ENCODE assay signal across 1 cellular context in the genomic region with DNA sequence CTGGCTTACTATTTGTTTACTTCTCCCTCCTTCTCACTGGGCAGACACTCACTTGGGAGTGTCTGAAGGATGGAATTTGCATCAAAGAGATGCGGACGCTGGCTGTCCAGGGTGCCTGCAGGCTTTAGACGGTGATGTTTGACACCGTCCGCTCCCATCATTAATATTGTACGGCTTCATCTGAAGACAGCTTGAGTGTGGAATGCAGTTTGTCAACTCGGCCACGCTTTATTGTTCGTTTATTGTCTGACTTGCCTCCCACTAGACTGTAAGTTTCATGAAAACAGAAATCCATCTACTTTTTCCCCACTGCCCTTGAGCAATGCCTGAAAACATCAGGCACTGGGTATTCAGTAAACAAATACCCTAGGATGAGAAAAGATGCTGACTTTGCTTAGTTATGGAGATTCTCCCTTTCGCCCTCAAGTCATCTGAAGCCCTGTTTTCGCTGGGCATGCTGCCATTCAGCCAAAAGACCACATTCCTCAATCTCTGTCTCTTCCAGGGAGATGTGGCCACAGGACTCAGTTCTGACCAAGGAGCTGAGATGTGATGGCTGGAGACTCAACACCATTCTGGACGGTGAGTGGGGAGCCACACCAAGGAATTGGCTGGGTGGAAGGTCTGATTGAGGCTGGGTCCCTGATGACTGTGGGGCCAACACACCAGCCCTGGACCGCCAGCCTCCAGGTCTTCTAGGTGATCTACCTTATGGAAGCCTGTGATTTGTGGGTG.
TF ChIP-seq lines count a peak whose summit lies in the region.

No MANE protein-coding gene starts in this region.

TF ChIP-seq in HepG2, 621 proteins besides CTCF, POLR2A, EP300 and RAD21 (continued from another document and continues in another):
- TF ChIP-seq, protein P1, sequence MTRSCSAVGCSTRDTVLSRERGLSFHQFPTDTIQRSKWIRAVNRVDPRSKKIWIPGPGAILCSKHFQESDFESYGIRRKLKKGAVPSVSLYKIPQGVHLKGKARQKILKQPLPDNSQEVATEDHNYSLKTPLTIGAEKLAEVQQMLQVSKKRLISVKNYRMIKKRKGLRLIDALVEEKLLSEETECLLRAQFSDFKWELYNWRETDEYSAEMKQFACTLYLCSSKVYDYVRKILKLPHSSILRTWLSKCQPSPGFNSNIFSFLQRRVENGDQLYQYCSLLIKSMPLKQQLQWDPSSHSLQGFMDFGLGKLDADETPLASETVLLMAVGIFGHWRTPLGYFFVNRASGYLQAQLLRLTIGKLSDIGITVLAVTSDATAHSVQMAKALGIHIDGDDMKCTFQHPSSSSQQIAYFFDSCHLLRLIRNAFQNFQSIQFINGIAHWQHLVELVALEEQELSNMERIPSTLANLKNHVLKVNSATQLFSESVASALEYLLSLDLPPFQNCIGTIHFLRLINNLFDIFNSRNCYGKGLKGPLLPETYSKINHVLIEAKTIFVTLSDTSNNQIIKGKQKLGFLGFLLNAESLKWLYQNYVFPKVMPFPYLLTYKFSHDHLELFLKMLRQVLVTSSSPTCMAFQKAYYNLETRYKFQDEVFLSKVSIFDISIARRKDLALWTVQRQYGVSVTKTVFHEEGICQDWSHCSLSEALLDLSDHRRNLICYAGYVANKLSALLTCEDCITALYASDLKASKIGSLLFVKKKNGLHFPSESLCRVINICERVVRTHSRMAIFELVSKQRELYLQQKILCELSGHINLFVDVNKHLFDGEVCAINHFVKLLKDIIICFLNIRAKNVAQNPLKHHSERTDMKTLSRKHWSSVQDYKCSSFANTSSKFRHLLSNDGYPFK (CRISPR knock-in tag; IDR thresholded peaks at IDR 0.05; ENCODE audit: borderline replicate concordance) = no peak
- no peak for TF ChIP-seq ZMAT3 (CRISPR knock-in tag; conservative IDR thresholded peaks at IDR 0.05)
- TF ChIP-seq, protein P2, sequence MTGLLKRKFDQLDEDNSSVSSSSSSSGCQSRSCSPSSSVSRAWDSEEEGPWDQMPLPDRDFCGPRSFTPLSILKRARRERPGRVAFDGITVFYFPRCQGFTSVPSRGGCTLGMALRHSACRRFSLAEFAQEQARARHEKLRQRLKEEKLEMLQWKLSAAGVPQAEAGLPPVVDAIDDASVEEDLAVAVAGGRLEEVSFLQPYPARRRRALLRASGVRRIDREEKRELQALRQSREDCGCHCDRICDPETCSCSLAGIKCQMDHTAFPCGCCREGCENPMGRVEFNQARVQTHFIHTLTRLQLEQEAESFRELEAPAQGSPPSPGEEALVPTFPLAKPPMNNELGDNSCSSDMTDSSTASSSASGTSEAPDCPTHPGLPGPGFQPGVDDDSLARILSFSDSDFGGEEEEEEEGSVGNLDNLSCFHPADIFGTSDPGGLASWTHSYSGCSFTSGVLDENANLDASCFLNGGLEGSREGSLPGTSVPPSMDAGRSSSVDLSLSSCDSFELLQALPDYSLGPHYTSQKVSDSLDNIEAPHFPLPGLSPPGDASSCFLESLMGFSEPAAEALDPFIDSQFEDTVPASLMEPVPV (CRISPR knock-in tag; IDR thresholded peaks at IDR 0.05) = no peak
- no peak for TF ChIP-seq ZNF678 (CRISPR knock-in tag; IDR thresholded peaks at IDR 0.05)
- TF ChIP-seq ZNF354B (CRISPR knock-in tag; IDR thresholded peaks at IDR 0.05) = no peak
- no peak for TF ChIP-seq TOE1 (CRISPR knock-in tag; IDR thresholded peaks at IDR 0.05)
- no peak for TF ChIP-seq U2AF1 (optimal IDR thresholded peaks at IDR 0.05; ENCODE audit: low read depth, low read length)
- no peak for TF ChIP-seq ZKSCAN1 (IDR thresholded peaks at IDR 0.05; ENCODE audit: low read length)
- TF ChIP-seq, protein P3, sequence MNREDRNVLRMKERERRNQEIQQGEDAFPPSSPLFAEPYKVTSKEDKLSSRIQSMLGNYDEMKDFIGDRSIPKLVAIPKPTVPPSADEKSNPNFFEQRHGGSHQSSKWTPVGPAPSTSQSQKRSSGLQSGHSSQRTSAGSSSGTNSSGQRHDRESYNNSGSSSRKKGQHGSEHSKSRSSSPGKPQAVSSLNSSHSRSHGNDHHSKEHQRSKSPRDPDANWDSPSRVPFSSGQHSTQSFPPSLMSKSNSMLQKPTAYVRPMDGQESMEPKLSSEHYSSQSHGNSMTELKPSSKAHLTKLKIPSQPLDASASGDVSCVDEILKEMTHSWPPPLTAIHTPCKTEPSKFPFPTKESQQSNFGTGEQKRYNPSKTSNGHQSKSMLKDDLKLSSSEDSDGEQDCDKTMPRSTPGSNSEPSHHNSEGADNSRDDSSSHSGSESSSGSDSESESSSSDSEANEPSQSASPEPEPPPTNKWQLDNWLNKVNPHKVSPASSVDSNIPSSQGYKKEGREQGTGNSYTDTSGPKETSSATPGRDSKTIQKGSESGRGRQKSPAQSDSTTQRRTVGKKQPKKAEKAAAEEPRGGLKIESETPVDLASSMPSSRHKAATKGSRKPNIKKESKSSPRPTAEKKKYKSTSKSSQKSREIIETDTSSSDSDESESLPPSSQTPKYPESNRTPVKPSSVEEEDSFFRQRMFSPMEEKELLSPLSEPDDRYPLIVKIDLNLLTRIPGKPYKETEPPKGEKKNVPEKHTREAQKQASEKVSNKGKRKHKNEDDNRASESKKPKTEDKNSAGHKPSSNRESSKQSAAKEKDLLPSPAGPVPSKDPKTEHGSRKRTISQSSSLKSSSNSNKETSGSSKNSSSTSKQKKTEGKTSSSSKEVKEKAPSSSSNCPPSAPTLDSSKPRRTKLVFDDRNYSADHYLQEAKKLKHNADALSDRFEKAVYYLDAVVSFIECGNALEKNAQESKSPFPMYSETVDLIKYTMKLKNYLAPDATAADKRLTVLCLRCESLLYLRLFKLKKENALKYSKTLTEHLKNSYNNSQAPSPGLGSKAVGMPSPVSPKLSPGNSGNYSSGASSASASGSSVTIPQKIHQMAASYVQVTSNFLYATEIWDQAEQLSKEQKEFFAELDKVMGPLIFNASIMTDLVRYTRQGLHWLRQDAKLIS (CRISPR knock-in tag; IDR thresholded peaks at IDR 0.05) = no peak
- TF ChIP-seq MAFG (CRISPR knock-in tag; IDR thresholded peaks at IDR 0.05) = 0 out of 2 replicates have a peak, but pooled peaks have one; percentile 34
- TF ChIP-seq ATF7-NPFF (CRISPR knock-in tag; IDR thresholded peaks at IDR 0.05; ENCODE audit: low read depth) = peak; percentile 42; the same call in 1 of the 2 replicates
- no peak for TF ChIP-seq DPF2 (CRISPR knock-in tag; IDR thresholded peaks at IDR 0.05; ENCODE audit: borderline replicate concordance, low read depth)
- TF ChIP-seq, protein P4, sequence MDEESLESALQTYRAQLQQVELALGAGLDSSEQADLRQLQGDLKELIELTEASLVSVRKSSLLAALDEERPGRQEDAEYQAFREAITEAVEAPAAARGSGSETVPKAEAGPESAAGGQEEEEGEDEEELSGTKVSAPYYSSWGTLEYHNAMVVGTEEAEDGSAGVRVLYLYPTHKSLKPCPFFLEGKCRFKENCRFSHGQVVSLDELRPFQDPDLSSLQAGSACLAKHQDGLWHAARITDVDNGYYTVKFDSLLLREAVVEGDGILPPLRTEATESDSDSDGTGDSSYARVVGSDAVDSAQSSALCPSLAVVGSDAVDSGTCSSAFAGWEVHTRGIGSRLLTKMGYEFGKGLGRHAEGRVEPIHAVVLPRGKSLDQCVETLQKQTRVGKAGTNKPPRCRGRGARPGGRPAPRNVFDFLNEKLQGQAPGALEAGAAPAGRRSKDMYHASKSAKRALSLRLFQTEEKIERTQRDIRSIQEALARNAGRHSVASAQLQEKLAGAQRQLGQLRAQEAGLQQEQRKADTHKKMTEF (CRISPR knock-in tag; IDR thresholded peaks at IDR 0.05) = no peak
- no peak for TF ChIP-seq ETV5 (CRISPR knock-in tag; IDR thresholded peaks at IDR 0.05; ENCODE audit: borderline replicate concordance)
- TF ChIP-seq, protein P5, sequence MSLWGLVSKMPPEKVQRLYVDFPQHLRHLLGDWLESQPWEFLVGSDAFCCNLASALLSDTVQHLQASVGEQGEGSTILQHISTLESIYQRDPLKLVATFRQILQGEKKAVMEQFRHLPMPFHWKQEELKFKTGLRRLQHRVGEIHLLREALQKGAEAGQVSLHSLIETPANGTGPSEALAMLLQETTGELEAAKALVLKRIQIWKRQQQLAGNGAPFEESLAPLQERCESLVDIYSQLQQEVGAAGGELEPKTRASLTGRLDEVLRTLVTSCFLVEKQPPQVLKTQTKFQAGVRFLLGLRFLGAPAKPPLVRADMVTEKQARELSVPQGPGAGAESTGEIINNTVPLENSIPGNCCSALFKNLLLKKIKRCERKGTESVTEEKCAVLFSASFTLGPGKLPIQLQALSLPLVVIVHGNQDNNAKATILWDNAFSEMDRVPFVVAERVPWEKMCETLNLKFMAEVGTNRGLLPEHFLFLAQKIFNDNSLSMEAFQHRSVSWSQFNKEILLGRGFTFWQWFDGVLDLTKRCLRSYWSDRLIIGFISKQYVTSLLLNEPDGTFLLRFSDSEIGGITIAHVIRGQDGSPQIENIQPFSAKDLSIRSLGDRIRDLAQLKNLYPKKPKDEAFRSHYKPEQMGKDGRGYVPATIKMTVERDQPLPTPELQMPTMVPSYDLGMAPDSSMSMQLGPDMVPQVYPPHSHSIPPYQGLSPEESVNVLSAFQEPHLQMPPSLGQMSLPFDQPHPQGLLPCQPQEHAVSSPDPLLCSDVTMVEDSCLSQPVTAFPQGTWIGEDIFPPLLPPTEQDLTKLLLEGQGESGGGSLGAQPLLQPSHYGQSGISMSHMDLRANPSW (CRISPR knock-in tag; IDR thresholded peaks at IDR 0.05; ENCODE audit: borderline replicate concordance) = no peak
- 0 out of 2 replicates have a peak, but pooled peaks have one; percentile 38 for TF ChIP-seq SALL1 (CRISPR knock-in tag; IDR thresholded peaks at IDR 0.05)
- TF ChIP-seq MAFK (conservative IDR thresholded peaks at IDR 0.05 in 1 of 2, IDR thresholded peaks at IDR 0.05 in 1 of 2; ENCODE audit: low read length in 2 of 2) = peak; percentile 57 to 58; a peak in 3 of 4 replicates
- TF ChIP-seq ZNF326 (CRISPR knock-in tag; IDR thresholded peaks at IDR 0.05; ENCODE audit: borderline replicate concordance) = no peak
- TF ChIP-seq TEAD2 (CRISPR knock-in tag; IDR thresholded peaks at IDR 0.05) = no peak
- TF ChIP-seq HMG20A (CRISPR knock-in tag; IDR thresholded peaks at IDR 0.05; ENCODE audit: borderline replicate concordance) = no peak
- TF ChIP-seq PHF20 (CRISPR knock-in tag; IDR thresholded peaks at IDR 0.05) = no peak
- no peak for TF ChIP-seq LRRFIP1 (CRISPR knock-in tag; conservative IDR thresholded peaks at IDR 0.05)
- TF ChIP-seq, protein P6, sequence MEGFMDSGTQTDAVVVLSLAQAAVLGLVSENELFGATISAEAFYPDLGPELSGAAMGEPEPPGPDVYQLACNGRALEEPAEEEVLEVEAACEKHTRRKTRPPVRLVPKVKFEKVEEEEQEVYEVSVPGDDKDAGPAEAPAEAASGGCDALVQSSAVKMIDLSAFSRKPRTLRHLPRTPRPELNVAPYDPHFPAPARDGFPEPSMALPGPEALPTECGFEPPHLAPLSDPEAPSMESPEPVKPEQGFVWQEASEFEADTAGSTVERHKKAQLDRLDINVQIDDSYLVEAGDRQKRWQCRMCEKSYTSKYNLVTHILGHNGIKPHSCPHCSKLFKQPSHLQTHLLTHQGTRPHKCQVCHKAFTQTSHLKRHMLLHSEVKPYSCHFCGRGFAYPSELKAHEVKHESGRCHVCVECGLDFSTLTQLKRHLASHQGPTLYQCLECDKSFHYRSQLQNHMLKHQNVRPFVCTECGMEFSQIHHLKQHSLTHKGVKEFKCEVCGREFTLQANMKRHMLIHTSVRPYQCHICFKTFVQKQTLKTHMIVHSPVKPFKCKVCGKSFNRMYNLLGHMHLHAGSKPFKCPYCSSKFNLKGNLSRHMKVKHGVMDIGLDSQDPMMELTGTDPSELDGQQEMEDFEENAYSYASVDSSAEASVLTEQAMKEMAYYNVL (CRISPR knock-in tag; IDR thresholded peaks at IDR 0.05; ENCODE audit: borderline replicate concordance) = peak; percentile 33; the same call in 1 of the 2 replicates
- no peak for TF ChIP-seq MYNN (CRISPR knock-in tag; IDR thresholded peaks at IDR 0.05; ENCODE audit: low read depth)
- TF ChIP-seq, protein P7, sequence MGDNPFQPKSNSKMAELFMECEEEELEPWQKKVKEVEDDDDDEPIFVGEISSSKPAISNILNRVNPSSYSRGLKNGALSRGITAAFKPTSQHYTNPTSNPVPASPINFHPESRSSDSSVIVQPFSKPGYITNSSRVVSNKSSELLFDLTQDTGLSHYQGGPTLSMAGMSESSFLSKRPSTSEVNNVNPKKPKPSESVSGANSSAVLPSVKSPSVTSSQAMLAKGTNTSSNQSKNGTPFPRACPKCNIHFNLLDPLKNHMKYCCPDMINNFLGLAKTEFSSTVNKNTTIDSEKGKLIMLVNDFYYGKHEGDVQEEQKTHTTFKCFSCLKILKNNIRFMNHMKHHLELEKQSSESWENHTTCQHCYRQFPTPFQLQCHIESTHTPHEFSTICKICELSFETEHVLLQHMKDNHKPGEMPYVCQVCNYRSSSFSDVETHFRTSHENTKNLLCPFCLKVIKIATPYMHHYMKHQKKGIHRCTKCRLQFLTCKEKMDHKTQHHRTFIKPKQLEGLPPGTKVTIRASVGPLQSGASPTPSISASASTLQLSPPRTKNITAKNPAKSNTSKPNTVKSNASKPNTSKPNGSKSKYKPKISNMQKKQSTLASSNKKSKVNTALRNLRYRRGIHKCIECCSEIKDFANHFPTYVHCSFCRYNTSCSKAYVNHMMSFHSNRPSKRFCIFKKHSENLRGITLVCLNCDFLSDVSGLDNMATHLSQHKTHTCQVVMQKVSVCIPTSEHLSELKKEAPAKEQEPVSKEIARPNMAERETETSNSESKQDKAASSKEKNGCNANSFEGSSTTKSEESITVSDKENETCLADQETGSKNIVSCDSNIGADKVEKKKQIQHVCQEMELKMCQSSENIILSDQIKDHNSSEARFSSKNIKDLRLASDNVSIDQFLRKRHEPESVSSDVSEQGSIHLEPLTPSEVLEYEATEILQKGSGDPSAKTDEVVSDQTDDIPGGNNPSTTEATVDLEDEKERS (CRISPR knock-in tag; IDR thresholded peaks at IDR 0.05) = no peak
- no peak for TF ChIP-seq JARID2 (CRISPR knock-in tag; IDR thresholded peaks at IDR 0.05; ENCODE audit: insufficient replicate concordance)
- no peak for TF ChIP-seq ZNF329 (CRISPR knock-in tag; IDR thresholded peaks at IDR 0.05; ENCODE audit: low read depth)
- TF ChIP-seq MAFF (IDR thresholded peaks at IDR 0.05; ENCODE audit: low read depth, low read length) = 0 out of 2 replicates have a peak, but pooled peaks have one; percentile 32
